1 cellular context compared by ENCODE assay signal in the genomic region with DNA sequence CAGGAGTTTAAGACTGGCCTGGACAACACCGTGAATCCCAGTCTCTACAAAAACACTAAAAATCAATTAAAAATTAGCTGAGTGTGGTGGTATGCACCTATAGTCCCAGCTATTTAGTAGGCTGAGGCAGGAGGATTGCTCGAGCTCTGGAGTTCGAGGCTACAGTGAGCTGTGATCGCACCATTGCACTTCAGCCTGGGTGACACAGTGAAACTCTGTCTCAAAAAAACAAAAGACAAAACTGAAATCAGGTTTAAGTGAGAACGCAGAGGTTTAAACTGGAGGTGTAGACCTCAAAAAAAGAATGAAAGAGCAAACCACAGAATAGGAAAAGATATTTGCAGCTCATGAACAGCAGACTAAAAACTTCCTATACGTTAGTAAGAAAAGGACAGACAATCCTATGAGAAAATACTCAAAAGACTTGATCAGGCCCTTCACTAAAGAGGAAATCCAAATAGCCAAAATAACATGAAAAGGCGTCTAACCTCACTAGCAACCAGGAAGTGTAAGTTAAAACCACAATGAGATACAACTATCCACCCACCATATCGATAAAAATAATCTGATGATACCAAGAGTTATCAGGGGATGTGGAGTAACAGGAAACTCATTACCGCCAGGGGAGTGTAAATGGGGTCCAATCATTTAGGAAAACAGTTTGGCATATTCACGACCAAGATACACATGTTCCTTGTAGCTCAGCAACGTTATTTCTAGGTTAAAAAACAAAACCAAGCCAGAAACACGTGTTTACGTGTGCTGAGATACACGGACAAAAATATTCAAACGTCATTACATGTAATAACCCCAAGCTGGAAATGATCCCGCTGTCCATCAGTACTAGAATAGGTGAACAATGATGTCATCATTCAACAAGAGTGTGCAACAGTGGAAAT.
A peak's percentile ranks its signal among the peaks of the same experiment; 100 is the strongest.
TF ChIP-seq lines count a peak whose summit lies in the region.

No MANE protein-coding gene starts in this region.

TF ChIP-seq in HEK293, 187 proteins besides CTCF, POLR2A, EP300 and RAD21 (continued from another document):
- TF ChIP-seq, protein P1, sequence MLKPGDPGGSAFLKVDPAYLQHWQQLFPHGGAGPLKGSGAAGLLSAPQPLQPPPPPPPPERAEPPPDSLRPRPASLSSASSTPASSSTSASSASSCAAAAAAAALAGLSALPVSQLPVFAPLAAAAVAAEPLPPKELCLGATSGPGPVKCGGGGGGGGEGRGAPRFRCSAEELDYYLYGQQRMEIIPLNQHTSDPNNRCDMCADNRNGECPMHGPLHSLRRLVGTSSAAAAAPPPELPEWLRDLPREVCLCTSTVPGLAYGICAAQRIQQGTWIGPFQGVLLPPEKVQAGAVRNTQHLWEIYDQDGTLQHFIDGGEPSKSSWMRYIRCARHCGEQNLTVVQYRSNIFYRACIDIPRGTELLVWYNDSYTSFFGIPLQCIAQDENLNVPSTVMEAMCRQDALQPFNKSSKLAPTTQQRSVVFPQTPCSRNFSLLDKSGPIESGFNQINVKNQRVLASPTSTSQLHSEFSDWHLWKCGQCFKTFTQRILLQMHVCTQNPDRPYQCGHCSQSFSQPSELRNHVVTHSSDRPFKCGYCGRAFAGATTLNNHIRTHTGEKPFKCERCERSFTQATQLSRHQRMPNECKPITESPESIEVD (tag by site-specific recombination; IDR thresholded peaks at IDR 0.05) = no peak
- TF ChIP-seq ZNF585B (tag by site-specific recombination; IDR thresholded peaks at IDR 0.05) (no peak), ZNF629 (tag by site-specific recombination; IDR thresholded peaks at IDR 0.05) (peak; percentile 21; the same call in 1 of the 2 replicates), REST (tag by site-specific recombination; IDR thresholded peaks at IDR 0.05) (0 out of 2 replicates have a peak, but pooled peaks have one; percentile 36)
